Comparison of ENCODE assay signal across 8 cellular contexts in the genomic region with DNA sequence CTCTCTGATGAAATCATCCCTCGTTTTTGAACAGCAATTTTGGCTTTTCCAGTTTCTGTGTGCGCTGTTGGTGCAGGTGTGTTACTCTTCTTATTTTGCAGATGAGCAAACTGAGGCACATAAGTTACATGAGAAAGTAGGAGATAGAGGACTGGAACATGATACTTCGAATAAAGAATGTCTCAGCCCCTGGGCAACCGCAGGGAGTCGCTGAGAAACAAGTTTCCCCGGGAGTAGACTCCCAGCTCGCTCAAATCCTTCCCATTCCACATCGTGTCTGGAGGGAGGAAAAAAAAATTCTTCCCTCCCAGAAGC. TPM values are rescaled to one million over a fixed set of nuclear protein-coding genes. Genes with fewer than 3 reads are reported as not detected.
DNase-seq lines count a peak whose midpoint lies in the region; ATAC-seq and TF ChIP-seq lines count a peak whose summit lies in the region.

No MANE protein-coding gene starts in this region.

- H3K36me3 ChIP-seq in GM06990 (ENCODE audit: control insufficient read depth, insufficient read depth, low read length) (no peaks in the 10 kb centered on the region), iPS-20b (ENCODE audit: insufficient read depth, low read depth, low read length) (no peaks in the 10 kb centered on the region), tibial artery (peaks cover 0 to 18% (median 8%) of the 10 kb centered on the region in 3 donors)

- CTCF ChIA-PET in HEK293T (lab: Yijun Ruan, JAX) = no interaction called here
- CTCF ChIA-PET in activated B cell treated with CpG ODN at 0.5 μM for 24 hours (lab: Charles Lee) = interaction anchor here (0.7 to 1.0 kb wide), 3 partner anchors 13 to 87 kb away, joined by 3 to 4 read pairs (median 3); no protein-coding TSS in a partner anchor

- H3K27me3 ChIP-seq in GM06990 (replicated peaks; ENCODE audit: control insufficient read depth, insufficient read depth, low read length) (no peaks in the 10 kb centered on the region), iPS-20b (ENCODE audit: insufficient read depth, low read length) (peaks cover 35% of the 10 kb centered on the region), tibial artery (no peaks in the 10 kb centered on the region)

- POLR2A ChIA-PET in HEK293T (lab: Yijun Ruan, JAX) = interaction anchor here (7.1 kb wide), 1 partner anchor 15 kb away, joined by 83 read pairs; the partner anchor contains the start of gene MXI1
- POLR2A ChIA-PET in activated B cell treated with CpG ODN at 0.5 μM for 24 hours (lab: Charles Lee) = interaction anchor here (0.6 to 1.8 kb wide), 3 partner anchors 14 to 17 kb away, joined by 3 to 9 read pairs (median 7); partner anchors contain the start of gene MXI1

- TF ChIP-seq CTCF in GM06990 (IDR thresholded peaks at IDR 0.05; ENCODE audit: insufficient read depth, low read length, poor library complexity, severe bottlenecking) (no peak), activated B cell treated with CpG ODN at 0.5 μM for 24 hours (IDR thresholded peaks at IDR 0.05) (no peak), tibial artery (IDR thresholded peaks at IDR 0.05) (peak in 1 of 2 experiments; percentile 4)

- H3K27ac ChIP-seq in iPS-20b (ENCODE audit: low read length) (no peak overlapping the region), tibial artery (peak overlapping the region; percentile 89 to 93)

- H3K4me3 Mint-ChIP-seq in activated B cell treated with CpG ODN at 0.5 μM for 24 hours = peak overlapping the region; percentile 86

- intact Hi-C loops in activated B cell treated with CpG ODN at 0.5 μM for 24 hours (cut with micrococcal nuclease) (loop anchor here (5.0 kb wide), 2 partner anchors 68 to 148 kb away; no protein-coding TSS in a partner anchor), tibial artery (cut with DNase I; ENCODE audit: low total_unique reads) (loop anchor here (5.0 kb wide), 2 partner anchors 42 to 88 kb away; no protein-coding TSS in a partner anchor)

- H3K4me3 ChIP-seq in GM06990 (replicated peaks; ENCODE audit: low read depth, low read length) = peak overlapping the region; percentile 88
- peak overlapping the region; percentile 63 for H3K4me3 ChIP-seq in iPS-20b (ENCODE audit: low read length)
- peak overlapping the region; percentile 92 to 95 for H3K4me3 ChIP-seq in tibial artery

- H3K9me3 Mint-ChIP-seq in activated B cell treated with CpG ODN at 0.5 μM for 24 hours = no peaks in the 10 kb centered on the region

- H3K4me1 ChIP-seq in iPS-20b (ENCODE audit: insufficient read depth, low read length) = peaks cover 10% of the 10 kb centered on the region; the same call in 1 of the 2 replicates
- peaks cover 0 to 59% (median 45%) of the 10 kb centered on the region in 4 donors for H3K4me1 ChIP-seq in tibial artery

- peaks cover 28% of the 10 kb centered on the region for H3K4me1 Mint-ChIP-seq in activated B cell treated with CpG ODN at 0.5 μM for 24 hours

- DNase-seq in GM06990 (ENCODE audit: extremely low read depth, insufficient read length) (no peak), HEK293T (ENCODE audit: extremely low spot score) (no peak), activated B cell treated with CpG ODN at 0.5 μM for 24 hours (no peak), tibial artery (no peak), kidney tubule cell (ENCODE audit: low spot score) (no peak), NCI-H748 treated with DMSO at 0.1 percent for 48 hours (lab: John Stamatoyannopoulos, UW) (no peak), HCEC 1CT (no peak)

- peak overlapping the region; percentile 26; the same call in 1 of the 2 replicates for H3K9ac ChIP-seq in iPS-20b (ENCODE audit: low read depth, low read length)

- no peak for ATAC-seq in activated B cell treated with CpG ODN at 0.5 μM for 24 hours (ENCODE audit: low read depth)

- H3K9me3 ChIP-seq in iPS-20b (ENCODE audit: insufficient read depth, low read depth, low read length) = no peaks in the 10 kb centered on the region
- no peaks in the 10 kb centered on the region for H3K9me3 ChIP-seq in tibial artery

- H3K27me3 Mint-ChIP-seq in activated B cell treated with CpG ODN at 0.5 μM for 24 hours = no peaks in the 10 kb centered on the region

- peaks cover 11% of the 10 kb centered on the region for H3K36me3 Mint-ChIP-seq in activated B cell treated with CpG ODN at 0.5 μM for 24 hours (ENCODE audit: low read depth)

- peak overlapping the region; percentile 80 for H3K27ac Mint-ChIP-seq in activated B cell treated with CpG ODN at 0.5 μM for 24 hours

TF ChIP-seq in HEK293T, 16 proteins besides CTCF, POLR2A, EP300 and RAD21:
- TF ChIP-seq ZNF384 (IDR thresholded peaks at IDR 0.05) (0 out of 2 replicates have a peak, but pooled peaks have one; percentile 8), ELF4 (IDR thresholded peaks at IDR 0.05) (no peak)

RNA-seq across cellular contexts. Expression of gene MXI1, which starts 18.0 kb away (rescaled TPM):
- 8.2 and 8.5 TPM in 2 replicates for total RNA-seq in activated B cell treated with CpG ODN at 0.5 μM for 24 hours
